1 cellular context compared by ENCODE assay signal in genomic region chr18:33010149-33010548, GRCh38.
TF ChIP-seq lines count a peak whose summit lies in the region.

No MANE protein-coding gene starts in this region.

TF ChIP-seq in HepG2, 621 proteins besides CTCF, POLR2A, EP300 and RAD21 (continued from another document):
- TF ChIP-seq PLSCR1 (CRISPR knock-in tag; IDR thresholded peaks at IDR 0.05; ENCODE audit: borderline replicate concordance) (no peak), NR2F1 (CRISPR knock-in tag; IDR thresholded peaks at IDR 0.05) (no peak), TBX2 (CRISPR knock-in tag; IDR thresholded peaks at IDR 0.05; ENCODE audit: borderline replicate concordance) (no peak), MBNL3 (CRISPR knock-in tag; conservative IDR thresholded peaks at IDR 0.05) (no peak), HIVEP1 (CRISPR knock-in tag; IDR thresholded peaks at IDR 0.05) (no peak), AHR (CRISPR knock-in tag; IDR thresholded peaks at IDR 0.05) (no peak), ZFP37 (CRISPR knock-in tag; IDR thresholded peaks at IDR 0.05; ENCODE audit: borderline replicate concordance) (no peak), ZBTB1 (CRISPR knock-in tag; IDR thresholded peaks at IDR 0.05; ENCODE audit: borderline replicate concordance) (no peak)
